7 cellular contexts compared by ENCODE assay signal in the genomic region with DNA sequence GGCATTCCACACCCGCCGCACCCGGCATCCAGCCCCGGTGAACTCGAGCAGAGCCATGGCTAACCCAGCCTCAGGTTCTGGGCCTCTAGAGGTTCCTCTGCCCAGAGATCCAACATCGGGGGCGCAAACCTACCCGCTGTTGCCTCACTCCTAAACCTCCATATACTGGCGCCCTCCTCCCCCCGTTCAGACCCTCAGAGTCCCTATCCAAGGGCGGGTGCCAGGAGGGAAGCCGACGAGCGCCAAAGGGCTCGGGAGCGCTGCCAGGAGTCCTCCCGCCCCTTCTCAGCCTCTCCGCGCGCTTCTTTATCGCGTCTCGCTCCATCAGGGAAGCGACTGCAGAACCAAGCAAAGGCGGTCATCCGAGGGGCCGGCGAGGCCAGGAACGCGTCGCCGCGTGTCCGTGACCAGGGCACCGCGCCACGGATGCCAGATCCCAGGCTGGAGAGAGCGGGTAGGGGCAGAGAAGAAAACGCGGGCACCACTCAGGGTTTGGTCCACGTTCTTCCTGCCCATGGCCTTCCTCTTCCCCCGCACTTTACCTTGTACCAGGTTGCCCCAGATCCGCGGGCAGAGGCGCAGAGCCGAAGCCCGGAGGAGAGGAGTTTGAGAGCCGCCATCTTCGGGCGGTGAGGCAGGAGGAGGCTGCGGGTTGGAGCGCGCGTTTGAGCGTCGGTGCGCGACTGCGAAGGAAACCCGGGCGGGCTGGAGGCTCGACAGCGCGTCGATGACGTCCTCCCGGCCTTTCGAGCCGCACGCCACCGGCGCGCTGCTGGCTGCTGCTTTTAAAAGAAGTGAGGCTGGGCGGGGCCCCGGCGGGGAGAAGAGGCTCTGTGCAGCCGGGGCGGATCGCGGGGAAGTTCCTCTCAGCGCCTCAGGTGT. TPM values are rescaled to one million over a fixed set of nuclear protein-coding genes. Genes with fewer than 3 reads are reported as not detected.
A peak's percentile ranks its signal among the peaks of the same experiment; 100 is the strongest.
DNase-seq lines count a peak whose midpoint lies in the region; ATAC-seq lines count a peak whose summit lies in the region.

Gene OXCT1, minus strand, starts transcription at position 687 of the 882 bp plus-strand sequence. Its CDS starts 67 bp downstream, at position 620.

- peak; percentile 72 for DNase-seq in NCI-H187 treated with DMSO at 0.1 percent for 48 hours (lab: John Stamatoyannopoulos, UW)
- peak; percentile 89 for DNase-seq in T-helper 22 cell (ENCODE audit: low read depth)
- peak; percentile 91 for DNase-seq in astrocyte of the hippocampus (ENCODE audit: low read depth, low spot score)
- DNase-seq in iPS DF 19.7 (ENCODE audit: low read depth, low spot score): peak; percentile 54
- DNase-seq in sciatic nerve (ENCODE audit: low spot score): peak; percentile 86

- intact Hi-C loops in sciatic nerve (cut with DNase I): no loop called here

- ATAC-seq in GM18508 (IDR thresholded peaks at IDR 0.05; ENCODE audit: insufficient read depth, unreplicated experiment) (peak; percentile 81), HG02970 (IDR thresholded peaks at IDR 0.05; ENCODE audit: low FRiP score, unreplicated experiment) (peak; percentile 94), sciatic nerve (peak; percentile 89)

RNA-seq across cellular contexts. Expression of gene OXCT1, which starts in this region (rescaled TPM):
- total RNA-seq in sciatic nerve: 29.2 TPM

Comparison
In these comparisons a context has a peak if more than half of its experiments do, and no peak if none do; other contexts are left out.
1. Peak in every context shown above with its lines: DNase-seq and ATAC-seq.